12 cellular contexts compared by ENCODE assay signal in the genomic region with DNA sequence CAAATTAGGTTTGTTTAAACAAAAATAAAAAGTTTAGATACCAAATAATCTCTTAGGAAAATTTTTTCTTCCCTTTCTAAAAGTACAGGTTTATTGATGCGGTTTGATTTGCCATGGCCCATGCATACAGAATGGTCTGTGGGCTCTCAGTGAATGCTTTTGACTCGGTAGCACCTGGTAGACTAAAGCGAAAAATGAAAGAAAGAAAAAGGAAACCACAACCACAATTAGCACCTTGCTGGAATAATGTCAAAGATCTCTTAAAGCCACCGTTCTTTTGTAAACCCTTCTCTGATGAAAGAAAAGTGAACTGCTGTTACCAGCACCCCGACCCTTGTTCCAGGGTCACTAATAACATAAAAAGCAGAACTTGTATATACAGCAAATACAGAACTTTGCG.
DNase-seq lines count a peak whose midpoint lies in the region; ATAC-seq, FAIRE-seq and TF ChIP-seq lines count a peak whose summit lies in the region.
"Had no signal": no experiment of that assay in that cellular context is flagged by ENCODE, and none has a peak within 500 bp of the region (broad histone marks: within the 10 kb centered on the region; RNA-seq: fewer than 3 reads in every experiment).

No MANE protein-coding gene starts in this region.

- no peaks in the 10 kb centered on the region for H3K36me3 Mint-ChIP-seq in activated CD8-positive, alpha-beta T cell treated with anti-CD3 and anti-CD28 coated beads, Interleukin-2, amount 10 ng/mL, durations not matched to agents 7 days and 5 days (ENCODE audit: low read depth)

- no peaks in the 10 kb centered on the region for H3K79me2 ChIP-seq in osteoblast (ENCODE audit: insufficient read depth, low read length)

- WGBS in pancreas, 2 donors: 86 to 87% methylated on average over 6 of the region's 6 CpGs

- H3K27ac Mint-ChIP-seq in activated CD8-positive, alpha-beta T cell treated with anti-CD3 and anti-CD28 coated beads, Interleukin-2, amount 10 ng/mL, durations not matched to agents 7 days and 5 days: no peak overlapping the region

- DNase-seq in SW480 (ENCODE audit: low spot score) (peak; percentile 14), AG08396 (ENCODE audit: low spot score) (no peak), osteoblast (ENCODE audit: insufficient read length, low spot score, missing footprints) (no peak), pancreas (no peak)
- no peak for DNase-seq in activated CD8-positive, alpha-beta T cell treated with anti-CD3 and anti-CD28 coated beads, Interleukin-2, amount 10 ng/mL, durations not matched to agents 7 days and 5 days
- DNase-seq: activated CD4-positive, alpha-beta T cell treated with anti-CD3 and anti-CD28 coated beads, Interleukin-2, amount 50 U/mL, for 1 hour; DMS53; effector CD8-positive, alpha-beta T cell; NCI-H1694 had no signal

- H2AFZ ChIP-seq in osteoblast (ENCODE audit: low read length): no peak overlapping the region

- H3K9me3 Mint-ChIP-seq in activated CD8-positive, alpha-beta T cell treated with anti-CD3 and anti-CD28 coated beads, Interleukin-2, amount 10 ng/mL, durations not matched to agents 7 days and 5 days (ENCODE audit: insufficient read depth): no peaks in the 10 kb centered on the region

- no peak for FAIRE-seq in pancreas (lab: Jason Lieb, UNC)

- CTCF ChIA-PET in activated CD8-positive, alpha-beta T cell treated with anti-CD3 and anti-CD28 coated beads, Interleukin-2, amount 10 ng/mL, durations not matched to agents 7 days and 5 days (lab: Charles Lee): no interaction called here

- H3K4me1 Mint-ChIP-seq in activated CD8-positive, alpha-beta T cell treated with anti-CD3 and anti-CD28 coated beads, Interleukin-2, amount 10 ng/mL, durations not matched to agents 7 days and 5 days (ENCODE audit: low read depth): peaks cover 5% of the 10 kb centered on the region

- ATAC-seq in GM18873 (IDR thresholded peaks at IDR 0.05; ENCODE audit: low FRiP score, unreplicated experiment) (peak; percentile 97), GM21526 (IDR thresholded peaks at IDR 0.05; ENCODE audit: low FRiP score, unreplicated experiment) (peak; percentile 98), HG03097 (IDR thresholded peaks at IDR 0.05; ENCODE audit: low FRiP score, unreplicated experiment) (peak; percentile 97), pancreas (no peak)
- ATAC-seq in activated CD8-positive, alpha-beta T cell treated with anti-CD3 and anti-CD28 coated beads, Interleukin-2, amount 10 ng/mL, durations not matched to agents 7 days and 5 days: no peak

- no peak overlapping the region for H3K4me2 ChIP-seq in osteoblast (ENCODE audit: insufficient read depth, low read length)

- no peaks in the 10 kb centered on the region for H4K20me1 ChIP-seq in osteoblast (ENCODE audit: insufficient read depth, low read length)

- H3K27me3 ChIP-seq in osteoblast (ENCODE audit: insufficient read depth, low read length): no peaks in the 10 kb centered on the region
- H3K27me3 ChIP-seq in pancreas: no peaks in the 10 kb centered on the region

- H3K36me3 ChIP-seq in osteoblast (ENCODE audit: insufficient read depth, low read length): no peaks in the 10 kb centered on the region
- H3K36me3 ChIP-seq in pancreas: no peaks in the 10 kb centered on the region

- TF ChIP-seq CTCF in osteoblast (IDR thresholded peaks at IDR 0.05; ENCODE audit: extremely low read depth, low read depth, low read length) (no peak), pancreas (IDR thresholded peaks at IDR 0.05) (no peak)

- H3K4me1 ChIP-seq in osteoblast (ENCODE audit: insufficient read depth, low read length) (peaks cover 11% of the 10 kb centered on the region), pancreas (peaks cover 0 to 13% (median 7%) of the 10 kb centered on the region in 3 donors)

- POLR2A ChIA-PET in activated CD8-positive, alpha-beta T cell treated with anti-CD3 and anti-CD28 coated beads, Interleukin-2, amount 10 ng/mL, durations not matched to agents 7 days and 5 days (lab: Charles Lee): no interaction called here

- H3K27ac ChIP-seq in osteoblast (ENCODE audit: low read depth, low read length) (no peak overlapping the region), pancreas (no peak overlapping the region)

- no peak overlapping the region for H3K4me3 ChIP-seq in osteoblast (ENCODE audit: insufficient read depth, low read length)
- no peak overlapping the region for H3K4me3 ChIP-seq in pancreas

- H3K27me3 Mint-ChIP-seq in activated CD8-positive, alpha-beta T cell treated with anti-CD3 and anti-CD28 coated beads, Interleukin-2, amount 10 ng/mL, durations not matched to agents 7 days and 5 days (ENCODE audit: low read depth): peaks cover 3% of the 10 kb centered on the region

- H3K9me3 ChIP-seq in osteoblast (ENCODE audit: low read depth, low read length) (no peaks in the 10 kb centered on the region), pancreas (no peaks in the 10 kb centered on the region)

- intact Hi-C loops in pancreas (cut with DNase I): no loop called here

- no peak overlapping the region for H3K4me3 Mint-ChIP-seq in activated CD8-positive, alpha-beta T cell treated with anti-CD3 and anti-CD28 coated beads, Interleukin-2, amount 10 ng/mL, durations not matched to agents 7 days and 5 days

Comparison
In these comparisons a context has a peak if more than half of its experiments do, and no peak if none do; other contexts are left out.
1. ATAC-seq: peak in GM18873 (single experiment), GM21526 (single experiment) and HG03097 (single experiment); none in activated CD8-positive, alpha-beta T cell treated with anti-CD3 and anti-CD28 coated beads, Interleukin-2, amount 10 ng/mL, durations not matched to agents 7 days and 5 days (single experiment) and pancreas (0 of 4).